ENCODE assay signal across 1 cellular context in genomic region chrX:71547339-71547738, GRCh38.
TF ChIP-seq lines count a peak whose summit lies in the region.

No MANE protein-coding gene starts in this region.

TF ChIP-seq in endothelial cell of umbilical vein, 7 proteins besides CTCF, POLR2A, EP300 and RAD21:
- no peak for TF ChIP-seq JUN (IDR thresholded peaks at IDR 0.05; ENCODE audit: borderline replicate concordance, insufficient read depth, insufficient read length, low read depth)
- TF ChIP-seq GATA2 (IDR thresholded peaks at IDR 0.05; ENCODE audit: insufficient read depth, insufficient read length, low read depth, low read length) = no peak
- TF ChIP-seq, protein P1, sequence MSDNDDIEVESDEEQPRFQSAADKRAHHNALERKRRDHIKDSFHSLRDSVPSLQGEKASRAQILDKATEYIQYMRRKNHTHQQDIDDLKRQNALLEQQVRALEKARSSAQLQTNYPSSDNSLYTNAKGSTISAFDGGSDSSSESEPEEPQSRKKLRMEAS (IDR thresholded peaks at IDR 0.05; ENCODE audit: insufficient read depth, insufficient read length) = no peak
- no peak for TF ChIP-seq FOS (IDR thresholded peaks at IDR 0.05; ENCODE audit: borderline replicate concordance, insufficient read depth, low read length)
